In the genomic region with DNA sequence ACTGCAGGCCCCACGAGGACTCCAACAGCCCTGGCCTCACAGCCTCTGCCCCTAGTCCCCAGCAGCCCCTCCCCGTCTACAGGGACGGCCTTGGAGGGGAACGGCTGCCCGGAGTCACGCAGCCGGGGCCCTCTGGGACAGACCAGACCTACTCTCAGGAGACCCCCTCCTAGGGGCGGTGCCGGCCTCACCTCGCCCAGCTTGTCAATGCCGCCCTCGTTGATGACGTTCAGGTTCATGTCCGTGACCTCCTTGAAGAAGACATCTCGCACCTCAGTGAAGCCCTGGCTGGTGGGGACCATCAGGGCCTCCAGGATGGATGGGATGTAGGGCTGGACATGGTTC, we compare ENCODE assay signal across 22 cellular contexts. TPM values are rescaled to one million over a fixed set of nuclear protein-coding genes. Genes with fewer than 3 reads are reported as not detected.
DNase-seq lines count a peak whose midpoint lies in the region; ATAC-seq and TF ChIP-seq lines count a peak whose summit lies in the region.
"Had no signal": no experiment of that assay in that cellular context is flagged by ENCODE, and none has a peak within 500 bp of the region (broad histone marks: within the 10 kb centered on the region; RNA-seq: fewer than 3 reads in every experiment).

No MANE protein-coding gene starts in this region.

- no peak for TF ChIP-seq CTCF in ascending aorta (IDR thresholded peaks at IDR 0.05)
- no peak for TF ChIP-seq CTCF in heart right ventricle (IDR thresholded peaks at IDR 0.05)
- no peak for TF ChIP-seq CTCF in ovary (IDR thresholded peaks at IDR 0.05)
- TF ChIP-seq CTCF in tibial artery (IDR thresholded peaks at IDR 0.05) = no peak
- TF ChIP-seq CTCF in GM13976 (IDR thresholded peaks at IDR 0.05; ENCODE audit: borderline replicate concordance, control extremely low read depth, extremely low read depth, insufficient read depth, missing control alignments) = no peak

- in situ Hi-C loops in GM13976 (cut with MboI; ENCODE audit: low sequenced_read_pairs, unreplicated experiment) = no loop called here

- no peak overlapping the region for H3K4me3 ChIP-seq in ascending aorta
- H3K4me3 ChIP-seq in heart right ventricle = no peak overlapping the region
- no peak overlapping the region for H3K4me3 ChIP-seq in ovary
- H3K4me3 ChIP-seq in tibial artery = no peak overlapping the region
- H3K4me3 ChIP-seq: colonic mucosa, left lung, PC-9, SJSA1 had no signal

- no peaks in the 10 kb centered on the region for H3K9me3 ChIP-seq in ascending aorta
- H3K9me3 ChIP-seq in heart right ventricle = no peaks in the 10 kb centered on the region
- no peaks in the 10 kb centered on the region for H3K9me3 ChIP-seq in ovary
- no peaks in the 10 kb centered on the region for H3K9me3 ChIP-seq in tibial artery
- H3K9me3 ChIP-seq: colonic mucosa, left lung, SJSA1 had no signal

- H3K27me3 ChIP-seq in ascending aorta (no peaks in the 10 kb centered on the region), heart right ventricle (no peaks in the 10 kb centered on the region), ovary (no peaks in the 10 kb centered on the region), tibial artery (no peaks in the 10 kb centered on the region)
- H3K27me3 ChIP-seq: colonic mucosa, left lung, SJSA1 had no signal

- ATAC-seq in heart right ventricle (peak in 5 of 8 donors; percentile 3 to 56 (median 34)), GM21515 (IDR thresholded peaks at IDR 0.05; ENCODE audit: unreplicated experiment) (no peak)
- ATAC-seq in stimulated activated naive CD8-positive, alpha-beta T cell treated with anti-CD3 and anti-CD28 coated beads, Interleukin-15, Interleukin-2, amounts not matched to agents 100 U/mL and 50 U/mL, for 24 hours = no peak
- ATAC-seq: activated T-helper 17 cell treated with anti-CD3 and anti-CD28 coated beads, Interleukin-2, amount 50 U/mL, for 72 hours; HCT116; left lung; T-helper 17 cell had no signal

- no peak for TF ChIP-seq EP300 in ovary (IDR thresholded peaks at IDR 0.05)

- WGBS in heart right ventricle, 2 donors = 52 to 54% methylated on average over 15 of the region's 15 CpGs
- 27 to 41% (median 28%) methylated on average over 15 of the region's 15 CpGs for WGBS in ovary, 3 donors

- DNase-seq in ascending aorta (ENCODE audit: low spot score in 2 of 2) (no peak), heart right ventricle (no peak), ovary (peak in 2 of 5 donors; percentile 41 to 61), tibial artery (peak in 1 of 2 donors; percentile 76), putamen (ENCODE audit: low spot score) (no peak), GM13976 (ENCODE audit: low spot score) (no peak)
- no peak for DNase-seq in stimulated activated naive CD8-positive, alpha-beta T cell treated with anti-CD3 and anti-CD28 coated beads, Interleukin-15, Interleukin-2, amounts not matched to agents 100 U/mL and 50 U/mL, for 24 hours
- DNase-seq: activated CD4-positive, alpha-beta T cell treated with anti-CD3 and anti-CD28 coated beads, Interleukin-2, amount 50 U/mL, for 1 hour; CD4-positive, alpha-beta T cell; colonic mucosa; DMS 273 treated with DMSO at 0.1 percent for 48 hours; KBM-7; left lung; MM.1S; NCI-H1436 treated with DMSO at 0.1 percent for 48 hours; NCI-H510A; PC-9; T-helper 17 cell had no signal

- H3K36me3 ChIP-seq in ascending aorta (peaks cover 55 to 79% of the 10 kb centered on the region in 2 donors), heart right ventricle (peaks cover 0 to 94% (median 4%) of the 10 kb centered on the region in 9 donors), ovary (no peaks in the 10 kb centered on the region), tibial artery (peaks cover 48 to 92% (median 68%) of the 10 kb centered on the region in 3 donors)

- intact Hi-C loops in ascending aorta (cut with DNase I) = loop anchor here (5.0 to 10.0 kb wide), 2 partner anchors 212 to 415 kb away; no protein-coding TSS in a partner anchor
- intact Hi-C loops in heart right ventricle (cut with DNase I) = loop anchor here in 9 of 10 donors (5.0 to 10.0 kb wide), 5 partner anchors 215 to 415 kb away; a partner anchor contains a TSS
- intact Hi-C loops in ovary (cut with DNase I) = loop anchor here (5.0 to 10.0 kb wide), 6 partner anchors 215 to 415 kb away; no protein-coding TSS in a partner anchor
- intact Hi-C loops in tibial artery (cut with DNase I; ENCODE audit: low total_unique reads) = no loop called here

- H3K27ac ChIP-seq in ascending aorta (peak overlapping the region; percentile 65 to 66), heart right ventricle (peak overlapping the region in 9 of 10 donors; percentile 7 to 75 (median 56)), ovary (peak overlapping the region; percentile 59 to 85), tibial artery (peak overlapping the region; percentile 77 to 84)
- H3K27ac ChIP-seq: colonic mucosa, left lung, PC-9, SJSA1 had no signal

- H3K4me1 ChIP-seq in ascending aorta (peaks cover 2 to 6% of the 10 kb centered on the region in 2 donors), heart right ventricle (peaks cover 0 to 20% (median 11%) of the 10 kb centered on the region in 9 donors), ovary (ENCODE audit: insufficient read depth) (peaks cover 7% of the 10 kb centered on the region), tibial artery (peaks cover 0 to 24% (median 13%) of the 10 kb centered on the region in 4 donors)
- H3K4me1 ChIP-seq: colonic mucosa, left lung had no signal

- TF ChIP-seq POLR2A in ovary (IDR thresholded peaks at IDR 0.05) = no peak

RNA-seq across cellular contexts. Expression of a gene that starts 58.6 kb away (rescaled TPM):
- 22.8 TPM for total RNA-seq in ascending aorta
- 10 to 100 TPM; 24.9 to 49.6 (median 29.5) TPM for total RNA-seq in heart right ventricle
- polyA plus RNA-seq in heart right ventricle = 10 to 100 TPM; 21.2 to 59.9 TPM
- total RNA-seq in ovary = 10 to 100 TPM; 14.2 to 28.5 (median 20.9) TPM
- polyA plus RNA-seq in ovary = 10 to 100 TPM in 1 of 2 donors, 1 to 10 TPM in 1; 9.0 to 11.9 TPM

RNA-seq across cellular contexts. Expression of a gene that starts 58.7 kb away (rescaled TPM):
- 1,924 TPM for total RNA-seq in ascending aorta
- total RNA-seq in heart right ventricle = 100 to 1,000 TPM; 409 to 810 (median 499) TPM
- polyA plus RNA-seq in heart right ventricle = 1,000 to 10,000 TPM; 1,671 to 1,920 TPM
- 1,000 to 10,000 TPM; 1,883 to 4,136 (median 2,145) TPM for total RNA-seq in ovary
- 1,000 to 10,000 TPM; 3,825 to 5,812 TPM for polyA plus RNA-seq in ovary

Comparison
In these comparisons a context has a peak if more than half of its experiments do, and no peak if none do; other contexts are left out.
1. ATAC-seq: peak in heart right ventricle (5 of 8); none in GM21515 (single experiment) and stimulated activated naive CD8-positive, alpha-beta T cell treated with anti-CD3 and anti-CD28 coated beads, Interleukin-15, Interleukin-2, amounts not matched to agents 100 U/mL and 50 U/mL, for 24 hours (single experiment).
2. Peak in every context shown above with its lines, with median percentiles within 50 percentile points of each other: H3K27ac ChIP-seq.